8 cellular contexts compared by ENCODE assay signal in the genomic region with DNA sequence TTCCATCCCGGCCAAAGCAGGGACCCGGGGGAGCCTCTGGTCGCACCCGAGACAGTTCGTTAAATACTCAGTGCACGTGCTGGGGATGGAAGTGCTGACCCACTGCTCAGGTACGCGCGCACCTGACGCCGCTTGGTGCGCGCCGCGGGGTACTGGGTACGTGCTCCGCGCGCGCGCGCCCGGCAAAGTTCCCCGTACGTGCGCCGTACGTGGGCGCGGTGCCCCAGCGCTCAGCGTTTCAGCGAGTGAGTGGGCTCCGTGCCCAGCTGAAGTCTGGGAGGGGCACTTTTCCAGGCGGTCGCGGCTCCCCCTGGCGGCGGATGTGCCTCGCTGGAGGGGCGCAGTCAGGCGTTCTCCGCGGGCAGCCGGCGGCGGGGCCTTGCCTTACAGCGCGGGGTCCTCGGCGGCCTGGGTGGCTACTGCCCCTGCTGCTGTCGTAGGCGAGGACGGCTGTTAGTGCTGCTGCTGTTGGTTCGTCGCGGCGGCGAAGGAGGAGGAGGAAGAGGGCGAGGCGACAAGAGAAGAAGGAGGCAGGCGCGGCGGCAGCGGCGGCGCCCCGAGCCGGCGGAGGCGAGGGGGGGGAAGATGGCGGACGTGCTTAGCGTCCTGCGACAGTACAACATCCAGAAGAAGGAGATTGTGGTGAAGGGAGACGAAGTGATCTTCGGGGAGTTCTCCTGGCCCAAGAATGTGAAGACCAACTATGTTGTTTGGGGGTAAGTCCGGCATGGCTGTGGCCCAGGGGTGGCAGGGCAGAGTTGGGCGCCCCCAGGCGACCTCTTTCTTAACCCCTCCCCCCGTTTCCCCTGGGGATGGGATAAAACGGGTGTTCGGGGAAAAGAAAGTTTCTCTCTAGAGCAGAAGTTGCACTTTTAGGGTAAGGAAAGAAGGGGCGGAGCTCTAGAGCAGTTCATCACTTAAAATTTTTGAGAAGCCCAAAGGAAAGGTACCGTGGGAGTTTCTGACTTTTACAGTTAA. TPM values are rescaled to one million over a fixed set of nuclear protein-coding genes. Genes with fewer than 3 reads are reported as not detected.
A peak's percentile ranks its signal among the peaks of the same experiment; 100 is the strongest.
DNase-seq lines count a peak whose midpoint lies in the region; ATAC-seq and TF ChIP-seq lines count a peak whose summit lies in the region.

A gene (plus strand): TSS at position 416 of the 978 bp plus-strand sequence. CDS start 170 bp downstream, at position 586.

- no peaks in the 10 kb centered on the region for H3K9me3 ChIP-seq in BE2C

- DNase-seq in BE2C (peak; percentile 99), NCI-H510A (lab: John Stamatoyannopoulos, UW) (peak; percentile 100), cerebellum (ENCODE audit: low spot score) (peak; percentile 91), kidney tubule cell (ENCODE audit: low spot score) (peak; percentile 98)
- peak; percentile 99 for DNase-seq in activated CD4-positive, alpha-beta T cell treated with anti-CD3 and anti-CD28 coated beads for 1 hour
- peak; percentile 96 to 99 (median 98) for DNase-seq in stimulated activated CD4-positive, alpha-beta T cell treated with anti-CD3 and anti-CD28 coated beads, Interleukin-1b, Interleukin-23, amount 100 ng/mL, for 24 hours (ENCODE audit: low read depth in 4 of 4, low spot score in 1 of 4)

- peak; percentile 82 for TF ChIP-seq CTCF in BE2C (IDR thresholded peaks at IDR 0.05; ENCODE audit: low read depth, low read length)

- H3K4me1 ChIP-seq in BE2C: no peaks in the 10 kb centered on the region

- H3K27me3 ChIP-seq in BE2C: no peaks in the 10 kb centered on the region

- peak; percentile 95 for ATAC-seq in HG03439 (IDR thresholded peaks at IDR 0.05; ENCODE audit: unreplicated experiment)

- H3K36me3 ChIP-seq in BE2C: peaks cover 4% of the 10 kb centered on the region

- peak within 1 kb of the TSS; percentile 89 for H3K4me3 ChIP-seq in BE2C (ENCODE audit: low read depth, low read length)

- TF ChIP-seq POLR2A in GM19193 (IDR thresholded peaks at IDR 0.05; ENCODE audit: extremely low read depth, insufficient read depth, insufficient read length): peak; percentile 89

RNA-seq across cellular contexts. Expression of the gene that starts here (rescaled TPM):
- polyA plus RNA-seq in BE2C (2012; ENCODE audit: insufficient read depth, insufficient read length, low read depth): 23.9 TPM
- 46.0 TPM for total RNA-seq in cerebellum

Comparison
In these comparisons a context has a peak if more than half of its experiments do, and no peak if none do; other contexts are left out.
1. Peak in every context shown above with its lines: DNase-seq, ATAC-seq and H3K4me3 ChIP-seq.